21 cellular contexts compared by ENCODE assay signal in genomic region chr6:113842165-113842564, GRCh38. TPM values are rescaled to one million over a fixed set of nuclear protein-coding genes. Genes with fewer than 3 reads are reported as not detected.
DNase-seq lines count a peak whose midpoint lies in the region; ATAC-seq, FAIRE-seq and TF ChIP-seq lines count a peak whose summit lies in the region.
"Had no signal": no experiment of that assay in that cellular context is flagged by ENCODE, and none has a peak within 500 bp of the region (broad histone marks: within the 10 kb centered on the region; RNA-seq: fewer than 3 reads in every experiment).

No MANE protein-coding gene starts in this region.

- no peak for FAIRE-seq in HepG2 (lab: Jason Lieb, UNC)
- FAIRE-seq: H54 had no signal

- TF ChIP-seq EP300 in HepG2 (IDR thresholded peaks at IDR 0.05; ENCODE audit: low read depth in 2 of 2, low read length in 2 of 2) (no peak), HepG2 (CRISPR knock-in tag; IDR thresholded peaks at IDR 0.05; ENCODE audit: borderline replicate concordance) (no peak)

- CTCF ChIA-PET in HepG2 (lab: Yijun Ruan, JAX; ENCODE audit: low intra/inter-chr PET ratio, low total read pairs): no interaction called here
- CTCF ChIA-PET in activated naive CD4-positive, alpha-beta T cell treated with anti-CD3 and anti-CD28 coated beads, Interleukin-2, amount 10 ng/mL, durations not matched to agents 7 days and 5 days (lab: Charles Lee): no interaction called here

- H3K4me1 ChIP-seq in HepG2 (ENCODE audit: insufficient read depth, low read length) (no peaks in the 10 kb centered on the region), psoas muscle (no peaks in the 10 kb centered on the region)
- H3K4me1 ChIP-seq: left ventricle myocardium inferior, prostate gland had no signal

- H4K20me1 ChIP-seq in HepG2 (ENCODE audit: insufficient read depth, low read length): no peaks in the 10 kb centered on the region

- no peaks in the 10 kb centered on the region for H3K36me3 Mint-ChIP-seq in activated naive CD4-positive, alpha-beta T cell treated with anti-CD3 and anti-CD28 coated beads, Interleukin-2, amount 10 ng/mL, durations not matched to agents 7 days and 5 days
- H3K36me3 Mint-ChIP-seq: brain had no signal

- TF ChIP-seq CTCF in GM06990 (IDR thresholded peaks at IDR 0.05; ENCODE audit: insufficient read depth, low read length, poor library complexity, severe bottlenecking) (no peak), HepG2 (CRISPR knock-in tag; IDR thresholded peaks at IDR 0.05) (no peak), psoas muscle (IDR thresholded peaks at IDR 0.05) (no peak)

- H3K27me3 ChIP-seq in GM06990 (replicated peaks; ENCODE audit: control insufficient read depth, insufficient read depth, low read length): no peaks in the 10 kb centered on the region
- H3K27me3 ChIP-seq in HepG2 (ENCODE audit: control insufficient read depth in 1 of 2, insufficient read depth in 2 of 2, low read length in 2 of 2): no peaks in the 10 kb centered on the region
- no peaks in the 10 kb centered on the region for H3K27me3 ChIP-seq in psoas muscle (ENCODE audit: insufficient read depth in 3 of 3, low read length in 2 of 3)

- H3K36me3 ChIP-seq in GM06990 (ENCODE audit: control insufficient read depth, insufficient read depth, low read length) (no peaks in the 10 kb centered on the region), HepG2 (replicated peaks in 1 of 2; ENCODE audit: control insufficient read depth in 1 of 2, insufficient read depth in 2 of 2, low read length in 2 of 2) (no peaks in the 10 kb centered on the region), psoas muscle (ENCODE audit: insufficient read depth in 1 of 2, low read depth in 1 of 2) (no peaks in the 10 kb centered on the region)
- H3K36me3 ChIP-seq: left ventricle myocardium inferior, prostate gland had no signal

- ATAC-seq in HG02588 (IDR thresholded peaks at IDR 0.05; ENCODE audit: unreplicated experiment) (peak; percentile 54), HepG2 (no peak), psoas muscle (no peak)

- no peak overlapping the region for H3K4me2 ChIP-seq in HepG2 (ENCODE audit: low read depth, low read length)

- no peaks in the 10 kb centered on the region for H3K9me3 Mint-ChIP-seq in activated naive CD4-positive, alpha-beta T cell treated with anti-CD3 and anti-CD28 coated beads, Interleukin-2, amount 10 ng/mL, durations not matched to agents 7 days and 5 days
- H3K9me3 Mint-ChIP-seq: activated CD4-positive, alpha-beta memory T cell treated with anti-CD3 and anti-CD28 coated beads, Interleukin-2, amount 10 ng/mL, durations not matched to agents 7 days and 5 days; activated T-helper 2 cell treated with anti-CD3 and anti-CD28 coated beads, Interferon-gamma antibody, Interleukin-2, Interleukin-4, amounts not matched to agents 10 μg/mL and 5 μg/mL and 100 μg/mL, durations not matched to agents 14 hours and 24 hours and 36 hours had no signal

- BruUV-seq in HepG2 (replicated peaks; lab: Mats Ljungman, UMichigan): no TSS peak

- no peak for TF ChIP-seq RAD21 in HepG2 (CRISPR knock-in tag; IDR thresholded peaks at IDR 0.05)

- peaks cover 6% of the 10 kb centered on the region for H3K27me3 Mint-ChIP-seq in activated naive CD4-positive, alpha-beta T cell treated with anti-CD3 and anti-CD28 coated beads, Interleukin-2, amount 10 ng/mL, durations not matched to agents 7 days and 5 days
- H3K27me3 Mint-ChIP-seq: brain had no signal

- in situ Hi-C loops in HepG2 (cut with HindIII; ENCODE audit: extremely low pct_ligation_motif_present, low pct_unique_long_range_greater_than_20kb): no loop called here

- no peak overlapping the region for H3K27ac Mint-ChIP-seq in activated naive CD4-positive, alpha-beta T cell treated with anti-CD3 and anti-CD28 coated beads, Interleukin-2, amount 10 ng/mL, durations not matched to agents 7 days and 5 days
- H3K27ac Mint-ChIP-seq: activated CD4-positive, alpha-beta memory T cell treated with anti-CD3 and anti-CD28 coated beads, Interleukin-2, amount 10 ng/mL, durations not matched to agents 7 days and 5 days; activated T-helper 2 cell treated with anti-CD3 and anti-CD28 coated beads, Interferon-gamma antibody, Interleukin-2, Interleukin-4, amounts not matched to agents 10 μg/mL and 5 μg/mL and 100 μg/mL, durations not matched to agents 14 hours and 24 hours and 36 hours; brain had no signal

- WGBS in HepG2 (ENCODE audit: low lambda C conversion rate): 0% methylated on average over 1 of the region's 1 CpG
- WGBS in psoas muscle, 3 donors: 36 to 83% (median 50%) methylated on average over 1 of the region's 1 CpG

- H2AFZ ChIP-seq in HepG2 (ENCODE audit: low read length): no peak overlapping the region

- H3K9me3 ChIP-seq in HepG2 (ENCODE audit: low read length): no peaks in the 10 kb centered on the region
- H3K9me3 ChIP-seq in psoas muscle: no peaks in the 10 kb centered on the region
- H3K9me3 ChIP-seq: left ventricle myocardium inferior, prostate gland had no signal

- no peak overlapping the region for H3K4me3 Mint-ChIP-seq in activated naive CD4-positive, alpha-beta T cell treated with anti-CD3 and anti-CD28 coated beads, Interleukin-2, amount 10 ng/mL, durations not matched to agents 7 days and 5 days
- H3K4me3 Mint-ChIP-seq: activated CD4-positive, alpha-beta memory T cell treated with anti-CD3 and anti-CD28 coated beads, Interleukin-2, amount 10 ng/mL, durations not matched to agents 7 days and 5 days; brain had no signal

- POLR2A ChIA-PET in HepG2 (lab: Yijun Ruan, JAX): no interaction called here

- H3K9ac ChIP-seq in HepG2 (ENCODE audit: insufficient read depth, low read depth, low read length): no peak overlapping the region

- intact Hi-C loops in HepG2 (cut with micrococcal nuclease; ENCODE audit: unreplicated experiment) (no loop called here), psoas muscle (cut with DNase I) (no loop called here)

- H3K79me2 ChIP-seq in HepG2 (ENCODE audit: insufficient read depth, low read length): no peaks in the 10 kb centered on the region

- no peak for TF ChIP-seq POLR2A in HepG2 (IDR thresholded peaks at IDR 0.05; ENCODE audit: insufficient read depth in 1 of 2, low read depth in 2 of 2, low read length in 2 of 2)

- DNase-seq in GM06990 (ENCODE audit: extremely low read depth, insufficient read length) (peak; percentile 10), LoVo (ENCODE audit: low spot score) (peak; percentile 32), glomerular visceral epithelial cell (ENCODE audit: extremely low spot score) (peak; percentile 59), HepG2 (ENCODE audit: low spot score) (no peak), psoas muscle (no peak), SIG-M5 treated with dmso at 0.1 percent for 504 hours (lab: John Stamatoyannopoulos, UW; ENCODE audit: unreplicated experiment) (no peak)
- no peak for DNase-seq in activated naive CD4-positive, alpha-beta T cell treated with anti-CD3 and anti-CD28 coated beads, Interleukin-2, amount 10 ng/mL, durations not matched to agents 7 days and 5 days
- DNase-seq: activated CD4-positive, alpha-beta memory T cell treated with anti-CD3 and anti-CD28 coated beads, Interleukin-2, amount 10 ng/mL, durations not matched to agents 7 days and 5 days; dermis blood vessel endothelial cell; DND-41; hypothalamus; left ventricle myocardium inferior; NCI-H1092 treated with DMSO at 0.1 percent for 48 hours; NCI-H2227 treated with DMSO at 0.1 percent for 48 hours; stimulated activated CD4-positive, alpha-beta T cell treated with anti-CD3 and anti-CD28 coated beads, Interleukin-15, amount 100 ng/mL, for 24 hours; substantia nigra had no signal

- H3K27ac ChIP-seq in HepG2 (ENCODE audit: extremely low read length, insufficient read depth, low read length): no peak overlapping the region
- H3K27ac ChIP-seq in psoas muscle: no peak overlapping the region
- H3K27ac ChIP-seq: left ventricle myocardium inferior, prostate gland had no signal

- H3K4me1 Mint-ChIP-seq in activated naive CD4-positive, alpha-beta T cell treated with anti-CD3 and anti-CD28 coated beads, Interleukin-2, amount 10 ng/mL, durations not matched to agents 7 days and 5 days: no peaks in the 10 kb centered on the region
- H3K4me1 Mint-ChIP-seq: activated CD4-positive, alpha-beta memory T cell treated with anti-CD3 and anti-CD28 coated beads, Interleukin-2, amount 10 ng/mL, durations not matched to agents 7 days and 5 days had no signal

- H3K4me3 ChIP-seq in GM06990 (replicated peaks; ENCODE audit: low read depth, low read length): no peak overlapping the region
- H3K4me3 ChIP-seq in HepG2 (replicated peaks in 1 of 3; ENCODE audit: insufficient read depth in 1 of 3, low read depth in 2 of 3, low read length in 3 of 3): no peak overlapping the region
- H3K4me3 ChIP-seq in psoas muscle: no peak overlapping the region
- H3K4me3 ChIP-seq: left ventricle myocardium inferior, prostate gland had no signal

TF ChIP-seq in HepG2, 621 proteins besides CTCF, POLR2A, EP300 and RAD21 (continues in another document):
- no peak for TF ChIP-seq RXRB (CRISPR knock-in tag; IDR thresholded peaks at IDR 0.05; ENCODE audit: borderline replicate concordance)

RNA-seq across cellular contexts. Expression of gene MARCKS, which starts 15.0 kb away (rescaled TPM):
- total RNA-seq in HepG2 (2016; rRNA removed; fragmentation: Illumina TruSeq; extraction: Trizol) (39.5 and 46.7 TPM in 2 replicates), psoas muscle (10 to 100 TPM in 2 of 4 donors, 1 to 10 TPM in 2; 6.7 to 56.3 (median 12.5) TPM)
- total RNA-seq in HepG2 (2016; cell fraction: cytosol; rRNA removed; fragmentation: Illumina TruSeq; extraction: Trizol; ENCODE audit: low read depth): 2.8 and 3.4 TPM in 2 replicates
- total RNA-seq in HepG2 (2016; cell fraction: insoluble cytoplasmic fraction; rRNA removed; fragmentation: Illumina TruSeq; extraction: Trizol): 39.2 and 41.6 TPM in 2 replicates
- 15.5 and 19.6 TPM in 2 replicates for total RNA-seq in HepG2 (2016; cell fraction: membrane; rRNA removed; fragmentation: Illumina TruSeq; extraction: Trizol)
- 34.9 and 35.7 TPM in 2 replicates for total RNA-seq in HepG2 (2016; cell fraction: nucleus; rRNA removed; fragmentation: Illumina TruSeq; extraction: Trizol)
- polyA plus RNA-seq in HepG2 (2011; rRNA removed) (24.3 and 30.5 TPM in 2 replicates), psoas muscle (1 to 10 TPM; 3.1 to 6.3 (median 3.6) TPM)
- polyA plus RNA-seq in HepG2 (2011; cell fraction: cytosol; rRNA removed): 12.3 and 17.5 TPM in 2 replicates
- polyA plus RNA-seq in HepG2 (2011; cell fraction: nucleus; rRNA removed): 7.7 and 10.1 TPM in 2 replicates
- polyA plus RNA-seq in HepG2 (2012): 46.4 and 60.2 TPM in 2 replicates
- polyA plus RNA-seq in HepG2 (2016; cell fraction: cytosol; fragmentation: Illumina TruSeq; extraction: Trizol; ENCODE audit: low read depth): 4.2 and 4.7 TPM in 2 replicates
- polyA plus RNA-seq in HepG2 (2016; cell fraction: insoluble cytoplasmic fraction; fragmentation: Illumina TruSeq; extraction: Trizol; ENCODE audit: low read depth): 53.4 and 58.8 TPM in 2 replicates
- polyA plus RNA-seq in HepG2 (2016; cell fraction: membrane; fragmentation: Illumina TruSeq; extraction: Trizol; ENCODE audit: low read depth): 14.5 and 14.9 TPM in 2 replicates
- 42.7 and 48.0 TPM in 2 replicates for polyA plus RNA-seq in HepG2 (2016; cell fraction: nucleus; fragmentation: Illumina TruSeq; extraction: Trizol; ENCODE audit: insufficient read depth, low read depth)
- 0.07 and 12.9 TPM in 2 replicates for polyA minus RNA-seq in HepG2 (2011; rRNA and poly(A)+ RNA removed; ENCODE audit: low replicate concordance)
- polyA minus RNA-seq in HepG2 (2011; cell fraction: cytosol; rRNA and poly(A)+ RNA removed): 32.4 and 32.5 TPM in 2 replicates
- 18.7 and 19.6 TPM in 2 replicates for polyA minus RNA-seq in HepG2 (2011; cell fraction: nucleus; rRNA and poly(A)+ RNA removed)

Comparison
In these comparisons a context has a peak if more than half of its experiments do, and no peak if none do; other contexts are left out.
1. DNase-seq: peak in GM06990 (single experiment), LoVo (single experiment) and glomerular visceral epithelial cell (single experiment); none in HepG2 (single experiment), psoas muscle (0 of 2), SIG-M5 treated with dmso at 0.1 percent for 504 hours (single experiment) and activated naive CD4-positive, alpha-beta T cell treated with anti-CD3 and anti-CD28 coated beads, Interleukin-2, amount 10 ng/mL, durations not matched to agents 7 days and 5 days (single experiment).